Comparison of ENCODE assay signal across 1 cellular context in genomic region chr1:116485071-116485735, GRCh38.
TF ChIP-seq lines count a peak whose summit lies in the region.

No MANE protein-coding gene starts in this region.

TF ChIP-seq in HepG2, 621 proteins besides CTCF, POLR2A, EP300 and RAD21 (continued from another document and continues in another):
- TF ChIP-seq, protein P1, sequence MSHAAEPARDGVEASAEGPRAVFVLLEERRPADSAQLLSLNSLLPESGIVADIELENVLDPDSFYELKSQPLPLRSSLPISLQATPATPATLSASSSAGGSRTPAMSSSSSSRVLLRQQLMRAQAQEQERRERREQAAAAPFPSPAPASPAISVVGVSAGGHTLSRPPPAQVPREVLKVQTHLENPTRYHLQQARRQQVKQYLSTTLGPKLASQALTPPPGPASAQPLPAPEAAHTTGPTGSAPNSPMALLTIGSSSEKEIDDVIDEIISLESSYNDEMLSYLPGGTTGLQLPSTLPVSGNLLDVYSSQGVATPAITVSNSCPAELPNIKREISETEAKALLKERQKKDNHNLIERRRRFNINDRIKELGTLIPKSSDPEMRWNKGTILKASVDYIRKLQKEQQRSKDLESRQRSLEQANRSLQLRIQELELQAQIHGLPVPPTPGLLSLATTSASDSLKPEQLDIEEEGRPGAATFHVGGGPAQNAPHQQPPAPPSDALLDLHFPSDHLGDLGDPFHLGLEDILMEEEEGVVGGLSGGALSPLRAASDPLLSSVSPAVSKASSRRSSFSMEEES (CRISPR knock-in tag; IDR thresholded peaks at IDR 0.05), result 0 out of 2 replicates have a peak, but pooled peaks have one; percentile 42
- TF ChIP-seq KMT2A (CRISPR knock-in tag; IDR thresholded peaks at IDR 0.05), result no peak
- no peak for TF ChIP-seq BCLAF1 (IDR thresholded peaks at IDR 0.05)
- TF ChIP-seq SRY (CRISPR knock-in tag; IDR thresholded peaks at IDR 0.05), result no peak
- TF ChIP-seq ZSCAN20 (CRISPR knock-in tag; IDR thresholded peaks at IDR 0.05; ENCODE audit: borderline replicate concordance), result no peak; the same call in 1 of the 2 replicates
- no peak for TF ChIP-seq REXO4 (CRISPR knock-in tag; IDR thresholded peaks at IDR 0.05; ENCODE audit: borderline replicate concordance)
- TF ChIP-seq ZNF790 (CRISPR knock-in tag; IDR thresholded peaks at IDR 0.05; ENCODE audit: borderline replicate concordance), result no peak
- no peak for TF ChIP-seq TRIM24 (CRISPR knock-in tag; IDR thresholded peaks at IDR 0.05)
- no peak for TF ChIP-seq IRF1 (CRISPR knock-in tag; IDR thresholded peaks at IDR 0.05; ENCODE audit: low read depth)
- TF ChIP-seq, protein P2, sequence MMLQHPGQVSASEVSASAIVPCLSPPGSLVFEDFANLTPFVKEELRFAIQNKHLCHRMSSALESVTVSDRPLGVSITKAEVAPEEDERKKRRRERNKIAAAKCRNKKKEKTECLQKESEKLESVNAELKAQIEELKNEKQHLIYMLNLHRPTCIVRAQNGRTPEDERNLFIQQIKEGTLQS (CRISPR knock-in tag; IDR thresholded peaks at IDR 0.05), result no peak
- TF ChIP-seq MYC (CRISPR knock-in tag; IDR thresholded peaks at IDR 0.05; ENCODE audit: borderline replicate concordance), result peak; percentile 59; the same call in 1 of the 2 replicates
- no peak for TF ChIP-seq FOXM1 (CRISPR knock-in tag; IDR thresholded peaks at IDR 0.05)
- TF ChIP-seq HNF4A (CRISPR knock-in tag; IDR thresholded peaks at IDR 0.05), result peak; percentile 66
- no peak for TF ChIP-seq TAF15 (IDR thresholded peaks at IDR 0.05; ENCODE audit: low read depth, low read length, poor library complexity, severe bottlenecking)
- TF ChIP-seq TGIF2 (CRISPR knock-in tag; IDR thresholded peaks at IDR 0.05), result peak; percentile 33; the same call in 1 of the 2 replicates
- no peak for TF ChIP-seq MED13 (CRISPR knock-in tag; IDR thresholded peaks at IDR 0.05)
- TF ChIP-seq ZFP36L1 (CRISPR knock-in tag; IDR thresholded peaks at IDR 0.05), result no peak
- peak; percentile 99 for TF ChIP-seq STAG1 (CRISPR knock-in tag; IDR thresholded peaks at IDR 0.05)
- TF ChIP-seq ATM (IDR thresholded peaks at IDR 0.05; ENCODE audit: borderline replicate concordance), result no peak
- TF ChIP-seq ARHGAP35 (CRISPR knock-in tag; IDR thresholded peaks at IDR 0.05; ENCODE audit: borderline replicate concordance), result no peak
- TF ChIP-seq, protein P3, sequence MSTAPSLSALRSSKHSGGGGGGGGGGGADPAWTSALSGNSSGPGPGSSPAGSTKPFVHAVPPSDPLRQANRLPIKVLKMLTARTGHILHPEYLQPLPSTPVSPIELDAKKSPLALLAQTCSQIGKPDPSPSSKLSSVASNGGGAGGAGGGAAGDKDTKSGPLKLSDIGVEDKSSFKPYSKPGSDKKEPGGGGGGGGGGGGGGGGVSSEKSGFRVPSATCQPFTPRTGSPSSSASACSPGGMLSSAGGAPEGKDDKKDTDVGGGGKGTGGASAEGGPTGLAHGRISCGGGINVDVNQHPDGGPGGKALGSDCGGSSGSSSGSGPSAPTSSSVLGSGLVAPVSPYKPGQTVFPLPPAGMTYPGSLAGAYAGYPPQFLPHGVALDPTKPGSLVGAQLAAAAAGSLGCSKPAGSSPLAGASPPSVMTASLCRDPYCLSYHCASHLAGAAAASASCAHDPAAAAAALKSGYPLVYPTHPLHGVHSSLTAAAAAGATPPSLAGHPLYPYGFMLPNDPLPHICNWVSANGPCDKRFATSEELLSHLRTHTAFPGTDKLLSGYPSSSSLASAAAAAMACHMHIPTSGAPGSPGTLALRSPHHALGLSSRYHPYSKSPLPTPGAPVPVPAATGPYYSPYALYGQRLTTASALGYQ (CRISPR knock-in tag; IDR thresholded peaks at IDR 0.05), result no peak
- TF ChIP-seq, protein P4, sequence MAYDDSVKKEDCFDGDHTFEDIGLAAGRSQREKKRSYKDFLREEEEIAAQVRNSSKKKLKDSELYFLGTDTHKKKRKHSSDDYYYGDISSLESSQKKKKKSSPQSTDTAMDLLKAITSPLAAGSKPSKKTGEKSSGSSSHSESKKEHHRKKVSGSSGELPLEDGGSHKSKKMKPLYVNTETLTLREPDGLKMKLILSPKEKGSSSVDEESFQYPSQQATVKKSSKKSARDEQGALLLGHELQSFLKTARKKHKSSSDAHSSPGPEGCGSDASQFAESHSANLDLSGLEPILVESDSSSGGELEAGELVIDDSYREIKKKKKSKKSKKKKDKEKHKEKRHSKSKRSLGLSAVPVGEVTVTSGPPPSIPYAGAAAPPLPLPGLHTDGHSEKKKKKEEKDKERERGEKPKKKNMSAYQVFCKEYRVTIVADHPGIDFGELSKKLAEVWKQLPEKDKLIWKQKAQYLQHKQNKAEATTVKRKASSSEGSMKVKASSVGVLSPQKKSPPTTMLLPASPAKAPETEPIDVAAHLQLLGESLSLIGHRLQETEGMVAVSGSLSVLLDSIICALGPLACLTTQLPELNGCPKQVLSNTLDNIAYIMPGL (CRISPR knock-in tag; IDR thresholded peaks at IDR 0.05; ENCODE audit: borderline replicate concordance in 1 of 2, low read depth in 1 of 2), result peak; percentile 71 to 83; a peak in 3 of 4 replicates
- no peak for TF ChIP-seq ZNF446 (CRISPR knock-in tag; IDR thresholded peaks at IDR 0.05)
- TF ChIP-seq RXRA (CRISPR knock-in tag; IDR thresholded peaks at IDR 0.05), result peak; percentile 99
- no peak for TF ChIP-seq TSC22D2 (CRISPR knock-in tag; IDR thresholded peaks at IDR 0.05; ENCODE audit: borderline replicate concordance)
- TF ChIP-seq ZNF674 (CRISPR knock-in tag; IDR thresholded peaks at IDR 0.05; ENCODE audit: low read depth), result no peak
- TF ChIP-seq ZNF713 (CRISPR knock-in tag; IDR thresholded peaks at IDR 0.05), result 0 out of 2 replicates have a peak, but pooled peaks have one; percentile 84
- TF ChIP-seq ZNF292 (CRISPR knock-in tag; IDR thresholded peaks at IDR 0.05; ENCODE audit: borderline replicate concordance, low read depth), result peak; percentile 56; the same call in 1 of the 2 replicates
- no peak for TF ChIP-seq CHCHD3 (CRISPR knock-in tag; IDR thresholded peaks at IDR 0.05)
- TF ChIP-seq ZNF432 (CRISPR knock-in tag; IDR thresholded peaks at IDR 0.05; ENCODE audit: borderline replicate concordance), result no peak
- TF ChIP-seq ZNF441 (CRISPR knock-in tag; IDR thresholded peaks at IDR 0.05; ENCODE audit: borderline replicate concordance), result no peak
- no peak for TF ChIP-seq WIZ (CRISPR knock-in tag; IDR thresholded peaks at IDR 0.05)
- no peak for TF ChIP-seq IKZF4 (CRISPR knock-in tag; IDR thresholded peaks at IDR 0.05; ENCODE audit: borderline replicate concordance, low read depth, not compliant biosample characterization)
- no peak; the same call in 1 of the 2 replicates for TF ChIP-seq THAP11 (CRISPR knock-in tag; IDR thresholded peaks at IDR 0.05)
- TF ChIP-seq DR1 (CRISPR knock-in tag; IDR thresholded peaks at IDR 0.05), result no peak
- no peak for TF ChIP-seq ZFP62 (CRISPR knock-in tag; IDR thresholded peaks at IDR 0.05)
- no peak for TF ChIP-seq ZNF160 (CRISPR knock-in tag; IDR thresholded peaks at IDR 0.05)
- TF ChIP-seq PLRG1 (conservative IDR thresholded peaks at IDR 0.05), result no peak
- TF ChIP-seq U2AF2 (IDR thresholded peaks at IDR 0.05; ENCODE audit: low read depth, low read length), result no peak
- 0 out of 2 replicates have a peak, but pooled peaks have one; percentile 30 for TF ChIP-seq NFAT5 (CRISPR knock-in tag; IDR thresholded peaks at IDR 0.05)
- TF ChIP-seq NR2F6 (IDR thresholded peaks at IDR 0.05), result peak; percentile 40; the same call in 1 of the 2 replicates
- peak; percentile 55; the same call in 1 of the 2 replicates for TF ChIP-seq NR2F6 (CRISPR knock-in tag; IDR thresholded peaks at IDR 0.05)
- no peak for TF ChIP-seq ZBTB21 (CRISPR knock-in tag; IDR thresholded peaks at IDR 0.05)
- no peak for TF ChIP-seq ZNF225 (CRISPR knock-in tag; IDR thresholded peaks at IDR 0.05)
- TF ChIP-seq, protein P5, sequence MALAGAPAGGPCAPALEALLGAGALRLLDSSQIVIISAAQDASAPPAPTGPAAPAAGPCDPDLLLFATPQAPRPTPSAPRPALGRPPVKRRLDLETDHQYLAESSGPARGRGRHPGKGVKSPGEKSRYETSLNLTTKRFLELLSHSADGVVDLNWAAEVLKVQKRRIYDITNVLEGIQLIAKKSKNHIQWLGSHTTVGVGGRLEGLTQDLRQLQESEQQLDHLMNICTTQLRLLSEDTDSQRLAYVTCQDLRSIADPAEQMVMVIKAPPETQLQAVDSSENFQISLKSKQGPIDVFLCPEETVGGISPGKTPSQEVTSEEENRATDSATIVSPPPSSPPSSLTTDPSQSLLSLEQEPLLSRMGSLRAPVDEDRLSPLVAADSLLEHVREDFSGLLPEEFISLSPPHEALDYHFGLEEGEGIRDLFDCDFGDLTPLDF (CRISPR knock-in tag; IDR thresholded peaks at IDR 0.05), result no peak
- no peak for TF ChIP-seq MIER3 (CRISPR knock-in tag; IDR thresholded peaks at IDR 0.05; ENCODE audit: borderline replicate concordance)
- no peak for TF ChIP-seq ZNF263 (CRISPR knock-in tag; IDR thresholded peaks at IDR 0.05)
- peak; percentile 69; the same call in 1 of the 2 replicates for TF ChIP-seq REPIN1 (CRISPR knock-in tag; IDR thresholded peaks at IDR 0.05; ENCODE audit: borderline replicate concordance, low read depth)
